In the genomic region with DNA sequence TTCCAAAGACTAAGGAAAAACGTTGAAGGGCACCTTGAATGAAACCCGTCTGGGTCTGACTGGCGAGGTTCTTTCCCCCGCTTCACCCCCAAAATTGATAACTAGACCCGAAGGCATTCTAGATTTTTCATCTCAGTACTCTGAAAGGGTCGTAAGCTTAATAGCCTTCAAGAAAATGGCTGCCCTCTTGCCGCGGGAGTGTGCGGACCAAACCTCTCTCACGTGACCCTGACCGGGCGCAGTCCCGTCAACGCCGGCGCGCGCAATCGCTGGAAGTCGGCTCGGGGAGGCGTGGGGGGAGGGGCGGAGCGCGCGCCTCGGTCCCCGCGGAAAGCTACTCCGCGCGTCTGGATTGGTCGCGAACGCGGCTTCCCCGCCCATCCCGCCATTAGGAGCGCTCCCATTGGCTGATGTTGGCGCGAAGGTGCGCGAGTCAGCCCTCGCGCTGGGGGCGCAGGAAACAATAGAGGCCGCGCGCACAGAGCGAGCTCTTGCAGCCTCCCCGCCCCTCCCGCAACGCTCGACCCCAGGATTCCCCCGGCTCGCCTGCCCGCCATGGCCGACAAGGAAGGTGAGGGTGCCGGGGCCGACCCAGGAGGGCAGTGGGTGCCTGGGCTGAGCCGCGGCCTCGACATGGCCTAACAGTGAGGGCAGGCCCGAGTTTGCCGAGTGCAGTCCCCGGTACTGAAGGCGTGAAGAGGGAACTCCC, we compare ENCODE assay signal across 8 cellular contexts. TPM values are rescaled to one million over a fixed set of nuclear protein-coding genes. Genes with fewer than 3 reads are reported as not detected.
DNase-seq lines count a peak whose midpoint lies in the region; ATAC-seq lines count a peak whose summit lies in the region.

RBBP4 (plus strand) TSS at position 457 of the 709 bp plus-strand sequence; CDS start at position 556, 99 bp downstream.

- peak within 1 kb of the TSS; percentile 88 for H3K4me3 Mint-ChIP-seq in activated CD4-positive, alpha-beta T cell treated with anti-CD3 and anti-CD28 coated beads, Interleukin-2, amount 10 ng/mL, durations not matched to agents 7 days and 5 days

- DNase-seq in NCI-H69 (lab: John Stamatoyannopoulos, UW) = peak; percentile 96
- DNase-seq in activated CD4-positive, alpha-beta T cell treated with anti-CD3 and anti-CD28 coated beads, Interleukin-2, amount 10 ng/mL, durations not matched to agents 7 days and 5 days = peak; percentile 98
- DNase-seq in cortex of kidney (lab: John Stamatoyannopoulos, UW) = peak; percentile 98
- DNase-seq in left lobe of liver (ENCODE audit: low spot score) = peak; percentile 99
- DNase-seq in stimulated activated CD4-positive, alpha-beta T cell treated with anti-CD3 and anti-CD28 coated beads, Interleukin-2, amount 100 ng/mL, for 4 hours (ENCODE audit: low read depth) = peak; percentile 97

- H3K36me3 Mint-ChIP-seq in activated CD4-positive, alpha-beta T cell treated with anti-CD3 and anti-CD28 coated beads, Interleukin-2, amount 10 ng/mL, durations not matched to agents 7 days and 5 days (ENCODE audit: low read depth) = peaks cover 51% of the 10 kb centered on the region

- peaks cover 44% of the 10 kb centered on the region for H3K36me3 ChIP-seq in BLaER1

- peak within 1 kb of the TSS; percentile 100 for H3K27ac Mint-ChIP-seq in activated CD4-positive, alpha-beta T cell treated with anti-CD3 and anti-CD28 coated beads, Interleukin-2, amount 10 ng/mL, durations not matched to agents 7 days and 5 days

- peak; percentile 82 for ATAC-seq in GM19328 (IDR thresholded peaks at IDR 0.05; ENCODE audit: unreplicated experiment)
- peak; percentile 71 for ATAC-seq in HG03520 (IDR thresholded peaks at IDR 0.05; ENCODE audit: unreplicated experiment)
- peak; percentile 92 for ATAC-seq in left lobe of liver

- H3K27me3 ChIP-seq in BLaER1 = no peaks in the 10 kb centered on the region

- H3K27me3 Mint-ChIP-seq in activated CD4-positive, alpha-beta T cell treated with anti-CD3 and anti-CD28 coated beads, Interleukin-2, amount 10 ng/mL, durations not matched to agents 7 days and 5 days = no peaks in the 10 kb centered on the region

- H3K9me3 ChIP-seq in BLaER1 = no peaks in the 10 kb centered on the region

- peaks cover 48% of the 10 kb centered on the region for H3K4me1 Mint-ChIP-seq in activated CD4-positive, alpha-beta T cell treated with anti-CD3 and anti-CD28 coated beads, Interleukin-2, amount 10 ng/mL, durations not matched to agents 7 days and 5 days

- peak within 1 kb of the TSS; percentile 83 for H3K4me3 ChIP-seq in BLaER1

- POLR2A ChIA-PET in activated CD4-positive, alpha-beta T cell treated with anti-CD3 and anti-CD28 coated beads, Interleukin-2, amount 10 ng/mL, durations not matched to agents 7 days and 5 days (lab: Charles Lee) = interaction anchor here (0.5 to 0.6 kb wide), 4 partner anchors 40 to 778 kb away, joined by 3 to 9 read pairs (median 5); no protein-coding TSS in a partner anchor

- peak within 1 kb of the TSS; percentile 99 for H3K9ac ChIP-seq in BLaER1

- peak within 1 kb of the TSS; percentile 93 for H3K4me2 ChIP-seq in BLaER1

- no peaks in the 10 kb centered on the region for H3K9me3 Mint-ChIP-seq in activated CD4-positive, alpha-beta T cell treated with anti-CD3 and anti-CD28 coated beads, Interleukin-2, amount 10 ng/mL, durations not matched to agents 7 days and 5 days

- peak within 1 kb of the TSS; percentile 99 for H3K27ac ChIP-seq in BLaER1

- H4K20me1 ChIP-seq in BLaER1 = peaks cover 38% of the 10 kb centered on the region

- peaks cover 59% of the 10 kb centered on the region for H3K4me1 ChIP-seq in BLaER1

- CTCF ChIA-PET in activated CD4-positive, alpha-beta T cell treated with anti-CD3 and anti-CD28 coated beads, Interleukin-2, amount 10 ng/mL, durations not matched to agents 7 days and 5 days (lab: Charles Lee) = interaction anchor here (0.6 to 1.6 kb wide), 10 partner anchors 10 to 448 kb away, joined by 3 to 6 read pairs (median 3); no protein-coding TSS in a partner anchor

RNA-seq across cellular contexts. Expression of gene RBBP4, which starts in this region (rescaled TPM):
- total RNA-seq in activated CD4-positive, alpha-beta T cell treated with anti-CD3 and anti-CD28 coated beads, Interleukin-2, amount 10 ng/mL, durations not matched to agents 7 days and 5 days = 100 to 1,000 TPM; 311 TPM
- 52.3 TPM for total RNA-seq in left lobe of liver

Comparison
In these comparisons a context has a peak if more than half of its experiments do, and no peak if none do; other contexts are left out.
1. Peak in every context shown above with its lines: DNase-seq, ATAC-seq, H3K4me3 ChIP-seq and H3K27ac ChIP-seq.